5 cellular contexts compared by ENCODE assay signal in genomic region chr10:124369533-124369932, GRCh38. TPM values are rescaled to one million over a fixed set of nuclear protein-coding genes. Genes with fewer than 3 reads are reported as not detected.
A peak's percentile ranks its signal among the peaks of the same experiment; 100 is the strongest.
DNase-seq lines count a peak whose midpoint lies in the region; ATAC-seq, FAIRE-seq and TF ChIP-seq lines count a peak whose summit lies in the region.
"Not testable (repeated sequence)": the region's sequence is repeated elsewhere in the genome, so short reads cannot be mapped to it uniquely, and the experiment has no call there.

No MANE protein-coding gene starts in this region.

- H3K27me3 Mint-ChIP-seq in CD14-positive monocyte (ENCODE audit: low read depth in 3 of 3) = peaks cover 13 to 24% (median 20%) of the 10 kb centered on the region in 3 donors

- H3K27ac Mint-ChIP-seq in CD14-positive monocyte = peak overlapping the region in 1 of 7 donors; percentile 27

- not testable (repeated sequence) for H3K36me3 ChIP-seq in BLaER1; BLaER1 treated with 17β-estradiol and CSF1 and Interleukin-3, amounts not matched to agents 10 nM and 100 nM; GM12878 (ENCODE audit: control insufficient read depth in 2 of 2, insufficient read depth in 2 of 2, low read length in 1 of 2)

- H3K79me2 ChIP-seq in GM12878 (ENCODE audit: control insufficient read depth, insufficient read depth, low read length) = not testable (repeated sequence)

- not testable (repeated sequence) for H3K9ac ChIP-seq in BLaER1; BLaER1 treated with 17β-estradiol and CSF1 and Interleukin-3, amounts not matched to agents 10 nM and 100 nM; GM12878 (ENCODE audit: control insufficient read depth, insufficient read depth, low read length)

- TF ChIP-seq CTCF in CD14-positive monocyte (IDR thresholded peaks at IDR 0.05); GM12878 (IDR thresholded peaks at IDR 0.05 in 2 of 3, conservative IDR thresholded peaks at IDR 0.05 in 1 of 3; ENCODE audit: control insufficient read depth in 2 of 3, extremely low read depth in 1 of 3, insufficient read depth in 1 of 3, low read depth in 3 of 3, low read length in 3 of 3): not testable (repeated sequence)

- ATAC-seq in GM12878 = not testable (repeated sequence)

- not testable (repeated sequence) for TF ChIP-seq POLR2A in GM12878 (IDR thresholded peaks at IDR 0.05; ENCODE audit: low read depth, low read length)

- in situ Hi-C loops in GM12878 (cut with MboI) = not testable (repeated sequence)

- peaks cover 24% of the 10 kb centered on the region for H3K4me1 Mint-ChIP-seq in CD14-positive monocyte

- POLR2A ChIA-PET in GM12878 (lab: Charles Lee) = not testable (repeated sequence)

- not testable (repeated sequence) for FAIRE-seq in GM12878 (lab: Jason Lieb, UNC)

- H3K4me1 ChIP-seq in BLaER1 = peaks cover 89% of the 10 kb centered on the region
- H3K4me1 ChIP-seq in BLaER1 treated with 17β-estradiol and CSF1 and Interleukin-3, amounts not matched to agents 10 nM and 100 nM = peaks cover 45 to 88% (median 71%) of the 10 kb centered on the region in 10 experiments
- not testable (repeated sequence) for H3K4me1 ChIP-seq in GM12878 (ENCODE audit: control insufficient read depth, insufficient read depth, low read length)

- TF ChIP-seq EP300 in GM12878 (IDR thresholded peaks at IDR 0.05; ENCODE audit: borderline replicate concordance in 1 of 2, control insufficient read depth in 1 of 2, low read depth in 2 of 2, low read length in 2 of 2) = not testable (repeated sequence)

- peaks cover 15% of the 10 kb centered on the region for H3K9me3 ChIP-seq in BLaER1
- peaks cover 10 to 20% (median 17%) of the 10 kb centered on the region in 11 experiments; a peak in 21 of 22 replicates for H3K9me3 ChIP-seq in BLaER1 treated with 17β-estradiol and CSF1 and Interleukin-3, amounts not matched to agents 10 nM and 100 nM (replicated peaks in 1 of 11)
- not testable (repeated sequence) for H3K9me3 ChIP-seq in GM12878 (replicated peaks; ENCODE audit: control insufficient read depth, insufficient read depth, low read length)

- peaks cover 2 to 10% (median 6%) of the 10 kb centered on the region in 7 donors for H3K9me3 Mint-ChIP-seq in CD14-positive monocyte

- RAD21 ChIA-PET in GM12878 (lab: Charles Lee; ENCODE audit: unreplicated experiment) = interaction anchor here (0.6 kb wide), 1 partner anchor 19 kb away, joined by 3 read pairs; no protein-coding TSS in a partner anchor

- DNase-seq in CD14-positive monocyte (ENCODE audit: low spot score) (peak; percentile 5), posterior vena cava (ENCODE audit: low spot score) (peak; percentile 12)
- DNase-seq in GM12878 (ENCODE audit: low read depth, low spot score) = not testable (repeated sequence)

- H3K4me3 ChIP-seq in BLaER1; BLaER1 treated with 17β-estradiol and CSF1 and Interleukin-3, amounts not matched to agents 10 nM and 100 nM; GM12878: not testable (repeated sequence)

- peak overlapping the region; percentile 65; the same call in 1 of the 2 replicates for H3K27ac ChIP-seq in BLaER1
- peak overlapping the region in 5 of 11 experiments; percentile 42 to 66 (median 57); a peak in 4 of 22 replicates for H3K27ac ChIP-seq in BLaER1 treated with 17β-estradiol and CSF1 and Interleukin-3, amounts not matched to agents 10 nM and 100 nM
- H3K27ac ChIP-seq in GM12878 (ENCODE audit: control insufficient read depth, insufficient read depth) = not testable (repeated sequence)

- not testable (repeated sequence) for H4K20me1 ChIP-seq in BLaER1; BLaER1 treated with 17β-estradiol and CSF1 and Interleukin-3, amounts not matched to agents 10 nM and 100 nM; GM12878 (ENCODE audit: control insufficient read depth, insufficient read depth)

- H3K4me2 ChIP-seq in BLaER1 = peak overlapping the region; percentile 96
- peak overlapping the region; percentile 73 to 95 (median 83) for H3K4me2 ChIP-seq in BLaER1 treated with 17β-estradiol and CSF1 and Interleukin-3, amounts not matched to agents 10 nM and 100 nM
- H3K4me2 ChIP-seq in GM12878 (ENCODE audit: control insufficient read depth, insufficient read depth) = not testable (repeated sequence)

- not testable (repeated sequence) for TF ChIP-seq RAD21 in GM12878 (IDR thresholded peaks at IDR 0.05; ENCODE audit: insufficient read depth, low read depth, low read length)

- 0% methylated on average over 4 of the region's 4 CpGs for whole genome bisulfite sequencing in GM12878 (ENCODE audit: insufficient coverage, insufficient replicate concordance, low lambda C conversion rate, missing lambda C conversion rate)

- H3K4me3 Mint-ChIP-seq in CD14-positive monocyte = not testable (repeated sequence)

- not testable (repeated sequence) for H3K36me3 Mint-ChIP-seq in CD14-positive monocyte

- not testable (repeated sequence) for H2AFZ ChIP-seq in GM12878 (ENCODE audit: control insufficient read depth, low read depth, low read length)

- intact Hi-C loops in CD14-positive monocyte (cut with micrococcal nuclease); GM12878 (cut with micrococcal nuclease; ENCODE audit: unreplicated experiment); posterior vena cava (cut with DNase I): not testable (repeated sequence)

- CTCF ChIA-PET in GM12878 (lab: Yijun Ruan, JAX) = not testable (repeated sequence)

- SMC1A ChIA-PET in GM12878 (lab: Charles Lee; ENCODE audit: uncharacterized antibody, unreplicated experiment) = interaction anchor here (2.0 kb wide), 1 partner anchor 14 kb away, joined by 6 read pairs; no protein-coding TSS in a partner anchor

- not testable (repeated sequence) for H3K27me3 ChIP-seq in BLaER1; BLaER1 treated with 17β-estradiol and CSF1 and Interleukin-3, amounts not matched to agents 10 nM and 100 nM; GM12878 (replicated peaks in 1 of 2; ENCODE audit: control insufficient read depth in 2 of 2, insufficient read depth in 2 of 2, low read length in 1 of 2)

- not testable (repeated sequence) for BruUV-seq in GM12878 (replicated peaks; lab: Mats Ljungman, UMichigan)

TF ChIP-seq in GM12878, 131 proteins besides CTCF, POLR2A, EP300 and RAD21 (continues in another document):
- TF ChIP-seq ZNF687 (IDR thresholded peaks at IDR 0.05) (peak; percentile 53; the same call in 1 of the 2 replicates), RAD51 (IDR thresholded peaks at IDR 0.05) (peak; percentile 58; the same call in 1 of the 2 replicates)

RNA-seq across cellular contexts. Expression of gene OAT, which starts 49.2 kb away (rescaled TPM):
- 10 to 100 TPM; 87.3 to 89.6 TPM for polyA plus RNA-seq in CD14-positive monocyte
- total RNA-seq in GM12878 (2013; cell fraction: nucleolus; rRNA removed) = 0.79 and 3.2 TPM in 2 replicates
- 1.2 and 1.3 TPM in 2 replicates for total RNA-seq in GM12878 (2014; rRNA removed)
- total RNA-seq in GM12878 (2014; rRNA removed; fragmentation: Illumina TruSeq; extraction: Trizol) = 1.4 and 1.5 TPM in 2 replicates
- 1.2 and 1.8 TPM in 2 replicates for total RNA-seq in GM12878 (2021)
- 6.5 TPM for polyA plus RNA-seq in GM12878 (2011; ENCODE audit: low read depth)
- 9.8 and 12.2 TPM in 2 replicates for polyA plus RNA-seq in GM12878 (2011; rRNA removed)
- polyA plus RNA-seq in GM12878 (2011; cell fraction: cytosol; rRNA removed) = 4.3 and 5.0 TPM in 2 replicates
- polyA plus RNA-seq in GM12878 (2011; cell fraction: nucleus; rRNA removed) = 2.7 and 4.0 TPM in 2 replicates
- 6.3 and 10.0 TPM in 2 replicates for polyA plus RNA-seq in GM12878 (2012)
- polyA plus RNA-seq in GM12878 (2014; fragmentation: Illumina TruSeq; extraction: Trizol) = 1.1 and 1.4 TPM in 2 replicates
- 1 to 10 TPM; 1.8 to 2.5 TPM for polyA plus RNA-seq in GM12878 (2014; fragmentation: Nextera tagmentation; extraction: Ambion mirVana)
- 1.4 and 1.6 TPM in 2 replicates for polyA plus RNA-seq in GM12878 (2014; rRNA removed)
- 1 to 10 TPM; 1.5 to 3.5 TPM for polyA plus RNA-seq in GM12878 (2016; fragmentation: Nextera tagmentation; extraction: Ambion mirVana)
- 3.7 and 5.0 TPM in 2 replicates for polyA minus RNA-seq in GM12878 (2011; rRNA and poly(A)+ RNA removed)
- polyA minus RNA-seq in GM12878 (2011; cell fraction: cytosol; rRNA and poly(A)+ RNA removed) = 1.9 and 2.2 TPM in 2 replicates
- polyA minus RNA-seq in GM12878 (2011; cell fraction: nucleus; rRNA and poly(A)+ RNA removed) = 1.1 TPM in 2 replicates
- total RNA-seq in posterior vena cava = 100 to 1,000 TPM in 1 of 2 donors, 10 to 100 TPM in 1; 89.5 to 113 TPM

Comparison
In these comparisons a context has a peak if more than half of its experiments do, and no peak if none do; other contexts are left out.
1. RNA of gene OAT, which starts 49.2 kb away (total RNA-seq): 89.5 to 113 TPM in posterior vena cava; 0.79 to 3.2 TPM in GM12878; every median in the first group is over 10 times any median in the second.